Comparison of ENCODE assay signal across 7 cellular contexts in genomic region chr10:110251392-110251791, GRCh38.
ATAC-seq and TF ChIP-seq lines count a peak whose summit lies in the region.
"Not testable (repeated sequence)": the region's sequence is repeated elsewhere in the genome, so short reads cannot be mapped to it uniquely, and the experiment has no call there.

No MANE protein-coding gene starts in this region.

- not testable (repeated sequence) for H3K9me2 ChIP-seq in Loucy (replicated peaks; ENCODE audit: low read depth, low read length)

- H3K27ac Mint-ChIP-seq in activated naive CD8-positive, alpha-beta T cell = peak overlapping the region; percentile 25

- H3K79me2 ChIP-seq in Loucy (ENCODE audit: insufficient read depth, low read length) = not testable (repeated sequence)

- peaks cover 33% of the 10 kb centered on the region for H3K4me1 Mint-ChIP-seq in activated naive CD8-positive, alpha-beta T cell (ENCODE audit: low read depth)

- peaks cover 25% of the 10 kb centered on the region for H3K4me1 ChIP-seq in Loucy (ENCODE audit: insufficient read depth, low read length, poor library complexity, severe bottlenecking)

- H3K9ac ChIP-seq in Loucy (ENCODE audit: low read depth, low read length, poor library complexity, severe bottlenecking) = not testable (repeated sequence)

- not testable (repeated sequence) for H3K9me3 Mint-ChIP-seq in activated naive CD8-positive, alpha-beta T cell (ENCODE audit: low read depth)

- H3K36me3 Mint-ChIP-seq in activated naive CD8-positive, alpha-beta T cell = peaks cover 22% of the 10 kb centered on the region

- H3F3A ChIP-seq in Loucy (ENCODE audit: low read depth) = not testable (repeated sequence)

- peak overlapping the region; percentile 4 for H3K4me2 ChIP-seq in Loucy (ENCODE audit: low read depth, low read length, poor library complexity, severe bottlenecking)

- H3K4me3 ChIP-seq in Loucy (ENCODE audit: low read length, poor library complexity, severe bottlenecking) = not testable (repeated sequence)

- ATAC-seq in GM18517 (IDR thresholded peaks at IDR 0.05; ENCODE audit: unreplicated experiment) (peak; percentile 78), GM19372 (IDR thresholded peaks at IDR 0.05; ENCODE audit: low read depth, unreplicated experiment) (peak; percentile 72), GM21576 (IDR thresholded peaks at IDR 0.05; ENCODE audit: unreplicated experiment) (peak; percentile 80), HG02884 (IDR thresholded peaks at IDR 0.05; ENCODE audit: unreplicated experiment) (peak; percentile 80), HG03159 (IDR thresholded peaks at IDR 0.05; ENCODE audit: unreplicated experiment) (peak; percentile 83)

- H3K4me3 Mint-ChIP-seq in activated naive CD8-positive, alpha-beta T cell = peak overlapping the region; percentile 11

- H2AFZ ChIP-seq in Loucy (ENCODE audit: low read length) = not testable (repeated sequence)

- not testable (repeated sequence) for H3K27me3 ChIP-seq in Loucy (ENCODE audit: insufficient read depth, low read length, poor library complexity, severe bottlenecking)

- TF ChIP-seq CTCF in Loucy (conservative IDR thresholded peaks at IDR 0.05; ENCODE audit: low read length) = not testable (repeated sequence)

- H3K9me3 ChIP-seq in Loucy (ENCODE audit: insufficient read depth, low read depth, low read length) = not testable (repeated sequence)

- H3K36me3 ChIP-seq in Loucy (ENCODE audit: insufficient read depth, low read length) = not testable (repeated sequence)

- H4K20me1 ChIP-seq in Loucy (ENCODE audit: insufficient read depth, low read length, poor library complexity, severe bottlenecking) = not testable (repeated sequence)

- H3K27me3 Mint-ChIP-seq in activated naive CD8-positive, alpha-beta T cell = not testable (repeated sequence)
